ENCODE assay signal across 8 cellular contexts in genomic region chr20:45293041-45294002, GRCh38. TPM values are rescaled to one million over a fixed set of nuclear protein-coding genes. Genes with fewer than 3 reads are reported as not detected.
DNase-seq lines count a peak whose midpoint lies in the region; ATAC-seq lines count a peak whose summit lies in the region.

No MANE protein-coding gene starts in this region.

- H3K4me1 Mint-ChIP-seq in activated CD8-positive, alpha-beta T cell treated with anti-CD3 and anti-CD28 coated beads, Interleukin-2, amount 10 ng/mL, durations not matched to agents 7 days and 5 days (ENCODE audit: low read depth) = peaks cover 11% of the 10 kb centered on the region

- POLR2A ChIA-PET in activated CD8-positive, alpha-beta T cell treated with anti-CD3 and anti-CD28 coated beads, Interleukin-2, amount 10 ng/mL, durations not matched to agents 7 days and 5 days (lab: Charles Lee) = interaction anchor here (0.9 to 1.1 kb wide), 2 partner anchors 70 to 78 kb away, joined by 3 to 5 read pairs; partner anchors contain the start of gene SYS1

- H3K27ac Mint-ChIP-seq in activated CD8-positive, alpha-beta T cell treated with anti-CD3 and anti-CD28 coated beads, Interleukin-2, amount 10 ng/mL, durations not matched to agents 7 days and 5 days = no peak overlapping the region

- H3K27me3 Mint-ChIP-seq in activated CD8-positive, alpha-beta T cell treated with anti-CD3 and anti-CD28 coated beads, Interleukin-2, amount 10 ng/mL, durations not matched to agents 7 days and 5 days (ENCODE audit: low read depth) = peaks cover 29% of the 10 kb centered on the region

- ATAC-seq in HG02798 (IDR thresholded peaks at IDR 0.05; ENCODE audit: poor library complexity, unreplicated experiment) = peak; percentile 63
- ATAC-seq in activated CD8-positive, alpha-beta T cell treated with anti-CD3 and anti-CD28 coated beads, Interleukin-2, amount 10 ng/mL, durations not matched to agents 7 days and 5 days = peak; percentile 88

- H3K9me3 Mint-ChIP-seq in activated CD8-positive, alpha-beta T cell treated with anti-CD3 and anti-CD28 coated beads, Interleukin-2, amount 10 ng/mL, durations not matched to agents 7 days and 5 days (ENCODE audit: insufficient read depth) = no peaks in the 10 kb centered on the region

- no peaks in the 10 kb centered on the region for H3K36me3 Mint-ChIP-seq in activated CD8-positive, alpha-beta T cell treated with anti-CD3 and anti-CD28 coated beads, Interleukin-2, amount 10 ng/mL, durations not matched to agents 7 days and 5 days (ENCODE audit: low read depth)

- CTCF ChIA-PET in activated CD8-positive, alpha-beta T cell treated with anti-CD3 and anti-CD28 coated beads, Interleukin-2, amount 10 ng/mL, durations not matched to agents 7 days and 5 days (lab: Charles Lee) = interaction anchor here (0.7 to 6.1 kb wide), 69 partner anchors 8 to 996 kb away, joined by 3 to 131 read pairs (median 5); partner anchors contain the start of genes KCNS1, MATN4, SDC4 and SYS1

- H3K4me3 Mint-ChIP-seq in activated CD8-positive, alpha-beta T cell treated with anti-CD3 and anti-CD28 coated beads, Interleukin-2, amount 10 ng/mL, durations not matched to agents 7 days and 5 days = peak overlapping the region; percentile 65

- DNase-seq in COLO829 (ENCODE audit: low spot score) (peak; percentile 90), NCI-H510A treated with DMSO at 0.1 percent for 48 hours (lab: John Stamatoyannopoulos, UW) (peak; percentile 89), lung microvascular endothelial cell (ENCODE audit: low read depth in 2 of 2) (peak; percentile 72 to 80), NK-92 (lab: John Stamatoyannopoulos, UW; ENCODE audit: unreplicated experiment) (no peak)
- peak; percentile 87 for DNase-seq in activated CD8-positive, alpha-beta T cell treated with anti-CD3 and anti-CD28 coated beads, Interleukin-2, amount 10 ng/mL, durations not matched to agents 7 days and 5 days
- DNase-seq in effector CD4-positive, alpha-beta T cell = peak; percentile 71
- peak; percentile 68 to 86 (median 71) for DNase-seq in stimulated activated CD4-positive, alpha-beta T cell treated with anti-CD3 and anti-CD28 coated beads, TNF-alpha, amount 100 ng/mL, for 24 hours (ENCODE audit: low read depth in 3 of 3)

RNA-seq across cellular contexts. Expression of gene RBPJL, which starts 13.3 kb away (rescaled TPM):
- not detected for total RNA-seq in activated CD8-positive, alpha-beta T cell treated with anti-CD3 and anti-CD28 coated beads, Interleukin-2, amount 10 ng/mL, durations not matched to agents 7 days and 5 days
- not detected in 2 replicates for total RNA-seq in lung microvascular endothelial cell

RNA-seq across cellular contexts. Expression of gene MATN4, which starts 14.8 kb away (rescaled TPM):
- total RNA-seq in activated CD8-positive, alpha-beta T cell treated with anti-CD3 and anti-CD28 coated beads, Interleukin-2, amount 10 ng/mL, durations not matched to agents 7 days and 5 days = under 1 TPM in 1 of 2 experiments, not detected in 1; 0.39 TPM
- not detected in 2 replicates for total RNA-seq in lung microvascular endothelial cell

RNA-seq across cellular contexts. Expression of gene SLPI, which starts 39.0 kb away (rescaled TPM):
- total RNA-seq in activated CD8-positive, alpha-beta T cell treated with anti-CD3 and anti-CD28 coated beads, Interleukin-2, amount 10 ng/mL, durations not matched to agents 7 days and 5 days = not detected
- total RNA-seq in lung microvascular endothelial cell = 0.79 TPM in 1 of 2 replicates, not detected in the other

RNA-seq across cellular contexts. Expression of gene SDC4, which starts 54.9 kb away (rescaled TPM):
- total RNA-seq in activated CD8-positive, alpha-beta T cell treated with anti-CD3 and anti-CD28 coated beads, Interleukin-2, amount 10 ng/mL, durations not matched to agents 7 days and 5 days = 1 to 10 TPM; 6.6 to 6.7 TPM
- 31.8 and 65.1 TPM in 2 replicates for total RNA-seq in lung microvascular endothelial cell
